ENCODE assay signal across 1 cellular context in genomic region chr5:140303987-140304386, GRCh38.
TF ChIP-seq lines count a peak whose summit lies in the region.

No MANE protein-coding gene starts in this region.

TF ChIP-seq in H1, 55 proteins besides CTCF, POLR2A, EP300 and RAD21:
- no peak for TF ChIP-seq RXRA (IDR thresholded peaks at IDR 0.05; ENCODE audit: insufficient read depth, low read depth, low read length)
- no peak for TF ChIP-seq TEAD4 (IDR thresholded peaks at IDR 0.05; ENCODE audit: low read depth, low read length)
- no peak for TF ChIP-seq EGR1 (IDR thresholded peaks at IDR 0.05; ENCODE audit: borderline replicate concordance, low read depth, low read length)
- no peak for TF ChIP-seq JUND (IDR thresholded peaks at IDR 0.05; ENCODE audit: low read length)
- no peak for TF ChIP-seq POLR2AphosphoS5 (IDR thresholded peaks at IDR 0.05; ENCODE audit: low read depth, low read length)
- no peak for TF ChIP-seq RFX5 (IDR thresholded peaks at IDR 0.05; ENCODE audit: borderline replicate concordance, low read depth, low read length)
- no peak for TF ChIP-seq TCF12 (IDR thresholded peaks at IDR 0.05; ENCODE audit: low read depth, low read length)
- no peak for TF ChIP-seq E2F6 (IDR thresholded peaks at IDR 0.05)
- no peak for TF ChIP-seq ATF3 (IDR thresholded peaks at IDR 0.05; ENCODE audit: insufficient read depth, low read depth, low read length)
- TF ChIP-seq SIX5 (IDR thresholded peaks at IDR 0.05; ENCODE audit: low read depth, low read length): no peak
TF ChIP-seq in H1: peak in this region for 0.
